ENCODE assay signal across 8 cellular contexts in genomic region chr1:28506907-28507246, GRCh38. TPM values are rescaled to one million over a fixed set of nuclear protein-coding genes. Genes with fewer than 3 reads are reported as not detected.
DNase-seq lines count a peak whose midpoint lies in the region; ATAC-seq and TF ChIP-seq lines count a peak whose summit lies in the region.

No MANE protein-coding gene starts in this region.

- H3K4me3 Mint-ChIP-seq in natural killer cell treated with Interleukin-12 subunit alpha and Interleukin-12 subunit beta and Interleukin-15 and Interleukin-18, amount 100 ng/mL, for 72 hours, result peak overlapping the region; percentile 93

- peaks cover 43% of the 10 kb centered on the region for H3K79me2 ChIP-seq in KMS-11 (ENCODE audit: insufficient read depth, low read depth)

- no peak overlapping the region for H2AFZ ChIP-seq in KMS-11 (ENCODE audit: low read depth)

- peaks cover 19% of the 10 kb centered on the region for H4K20me1 ChIP-seq in KMS-11 (ENCODE audit: insufficient read depth)

- H3K4me3 ChIP-seq in AG10803 (ENCODE audit: low read length) (peak overlapping the region; percentile 95), KMS-11 (IDR thresholded peaks at IDR 0.05; ENCODE audit: insufficient read depth, low read depth, low read length) (no peak overlapping the region), colonic mucosa (peak overlapping the region; percentile 66)

- no peaks in the 10 kb centered on the region for H3K9me3 Mint-ChIP-seq in natural killer cell treated with Interleukin-12 subunit alpha and Interleukin-12 subunit beta and Interleukin-15 and Interleukin-18, amount 100 ng/mL, for 72 hours

- H3K27ac Mint-ChIP-seq in natural killer cell treated with Interleukin-12 subunit alpha and Interleukin-12 subunit beta and Interleukin-15 and Interleukin-18, amount 100 ng/mL, for 72 hours, result peak overlapping the region; percentile 94 to 97

- no peaks in the 10 kb centered on the region for H3K9me3 ChIP-seq in colonic mucosa

- TF ChIP-seq CTCF in AG10803 (conservative IDR thresholded peaks at IDR 0.05; ENCODE audit: low read length) (no peak), KMS-11 (conservative IDR thresholded peaks at IDR 0.05; ENCODE audit: low read depth, low read length) (no peak), colonic mucosa (IDR thresholded peaks at IDR 0.05) (no peak)

- peaks cover 28% of the 10 kb centered on the region for H3K36me3 ChIP-seq in KMS-11 (ENCODE audit: insufficient read depth)
- no peaks in the 10 kb centered on the region for H3K36me3 ChIP-seq in colonic mucosa

- H3K36me3 Mint-ChIP-seq in natural killer cell treated with Interleukin-12 subunit alpha and Interleukin-12 subunit beta and Interleukin-15 and Interleukin-18, amount 100 ng/mL, for 72 hours, result peaks cover 42% of the 10 kb centered on the region

- no peak for ATAC-seq in natural killer cell treated with Interleukin-12 subunit alpha and Interleukin-12 subunit beta and Interleukin-15 and Interleukin-18, amount 100 ng/mL, for 72 hours
- ATAC-seq in GM19467 (IDR thresholded peaks at IDR 0.05; ENCODE audit: unreplicated experiment), result no peak

- H3K27me3 ChIP-seq in KMS-11 (ENCODE audit: insufficient read depth, low read depth), result no peaks in the 10 kb centered on the region
- H3K27me3 ChIP-seq in colonic mucosa, result no peaks in the 10 kb centered on the region

- H3K4me1 ChIP-seq in KMS-11 (ENCODE audit: low read depth, poor library complexity, severe bottlenecking), result peaks cover 43% of the 10 kb centered on the region
- peaks cover 25% of the 10 kb centered on the region for H3K4me1 ChIP-seq in colonic mucosa

- H3K27ac ChIP-seq in KMS-11 (peak overlapping the region; percentile 96), colonic mucosa (peak overlapping the region; percentile 84)

- DNase-seq in AG10803 (ENCODE audit: low read depth) (no peak), colonic mucosa (no peak), cerebellar nuclear complex (lab: John Stamatoyannopoulos, UW) (no peak), T-helper 9 cell (no peak), NCI-H1694 (lab: John Stamatoyannopoulos, UW) (no peak)
- DNase-seq in natural killer cell treated with Interleukin-12 subunit alpha and Interleukin-12 subunit beta and Interleukin-15 and Interleukin-18, amount 100 ng/mL, for 72 hours (ENCODE audit: low spot score), result no peak

- no peaks in the 10 kb centered on the region for H3K27me3 Mint-ChIP-seq in natural killer cell treated with Interleukin-12 subunit alpha and Interleukin-12 subunit beta and Interleukin-15 and Interleukin-18, amount 100 ng/mL, for 72 hours

- H3K9ac ChIP-seq in KMS-11 (peak overlapping the region; percentile 98), colonic mucosa (ENCODE audit: low read depth in 2 of 2, low read length in 2 of 2) (peak overlapping the region; percentile 67 to 98)

- peaks cover 43 to 50% of the 10 kb centered on the region in 2 donors for H3K4me1 Mint-ChIP-seq in natural killer cell treated with Interleukin-12 subunit alpha and Interleukin-12 subunit beta and Interleukin-15 and Interleukin-18, amount 100 ng/mL, for 72 hours (ENCODE audit: low read depth in 2 of 2)

- intact Hi-C loops in colonic mucosa (cut with DNase I), result no loop called here

- H3K4me2 ChIP-seq in KMS-11, result peak overlapping the region; percentile 91

RNA-seq across cellular contexts. Expression of gene RCC1, which starts 1.0 kb away (rescaled TPM):
- 100 to 1,000 TPM in 1 of 2 donors, 10 to 100 TPM in 1; 29.9 to 101 TPM for total RNA-seq in colonic mucosa
- 100 to 1,000 TPM in 1 of 2 donors, 10 to 100 TPM in 1; 57.1 to 153 TPM for total RNA-seq in natural killer cell treated with Interleukin-12 subunit alpha and Interleukin-12 subunit beta and Interleukin-15 and Interleukin-18, amount 100 ng/mL, for 72 hours

RNA-seq across cellular contexts. Expression of gene TRNAU1AP, which starts 46.0 kb away (rescaled TPM):
- 10 to 100 TPM; 22.1 to 28.6 TPM for total RNA-seq in colonic mucosa
- 10 to 100 TPM; 43.1 to 44.3 TPM for total RNA-seq in natural killer cell treated with Interleukin-12 subunit alpha and Interleukin-12 subunit beta and Interleukin-15 and Interleukin-18, amount 100 ng/mL, for 72 hours
